In genomic region chr9:79812507-79813261, GRCh38 we compare ENCODE assay signal across 8 cellular contexts.
DNase-seq lines count a peak whose midpoint lies in the region; ATAC-seq lines count a peak whose summit lies in the region.

No MANE protein-coding gene starts in this region.

- H3K27me3 Mint-ChIP-seq in activated T-helper 17 cell treated with anti-CD3 and anti-CD28 coated beads, Interleukin-2, amount 50 U/mL, for 72 hours: peaks cover 3% of the 10 kb centered on the region

- peak overlapping the region; percentile 31 for H3K27ac Mint-ChIP-seq in activated T-helper 17 cell treated with anti-CD3 and anti-CD28 coated beads, Interleukin-2, amount 50 U/mL, for 72 hours

- peak; percentile 39 for DNase-seq in CD1c-positive myeloid dendritic cell (ENCODE audit: extremely low spot score)
- DNase-seq in head of caudate nucleus: no peak
- DNase-seq in NCI-H345 treated with DMSO at 0.1 percent for 48 hours (lab: John Stamatoyannopoulos, UW; ENCODE audit: unreplicated experiment): no peak
- DNase-seq in right cardiac atrium: no peak
- DNase-seq in substantia nigra (lab: John Stamatoyannopoulos, UW): no peak

- no peak overlapping the region for H3K4me3 ChIP-seq in right cardiac atrium (ENCODE audit: low read length)

- H3K4me3 Mint-ChIP-seq in activated T-helper 17 cell treated with anti-CD3 and anti-CD28 coated beads, Interleukin-2, amount 50 U/mL, for 72 hours: peak overlapping the region; percentile 66

- no peaks in the 10 kb centered on the region for H3K9me3 ChIP-seq in right cardiac atrium (ENCODE audit: control insufficient read depth, low read length)

- peak; percentile 74 for ATAC-seq in GM19324 (IDR thresholded peaks at IDR 0.05; ENCODE audit: low FRiP score, unreplicated experiment)
- ATAC-seq in HG03159 (IDR thresholded peaks at IDR 0.05; ENCODE audit: unreplicated experiment): peak; percentile 90
- ATAC-seq in activated T-helper 17 cell treated with anti-CD3 and anti-CD28 coated beads, Interleukin-2, amount 50 U/mL, for 72 hours (replicated peaks): peak; percentile 73
- ATAC-seq in right cardiac atrium: no peak

- 43% methylated on average over 8 of the region's 8 CpGs for WGBS in right cardiac atrium

- intact Hi-C loops in head of caudate nucleus (cut with DNase I) (no loop called here), right cardiac atrium (cut with DNase I) (no loop called here)

- peaks cover 14% of the 10 kb centered on the region for H3K4me1 Mint-ChIP-seq in activated T-helper 17 cell treated with anti-CD3 and anti-CD28 coated beads, Interleukin-2, amount 50 U/mL, for 72 hours

- H3K4me1 ChIP-seq in right cardiac atrium (ENCODE audit: control insufficient read depth, insufficient read depth, low read length): no peaks in the 10 kb centered on the region

- H3K36me3 Mint-ChIP-seq in activated T-helper 17 cell treated with anti-CD3 and anti-CD28 coated beads, Interleukin-2, amount 50 U/mL, for 72 hours (ENCODE audit: low read depth): no peaks in the 10 kb centered on the region

- H3K27me3 ChIP-seq in right cardiac atrium (ENCODE audit: control insufficient read depth, insufficient read depth): no peaks in the 10 kb centered on the region

- H3K27ac ChIP-seq in right cardiac atrium (ENCODE audit: low read length) (no peak overlapping the region), substantia nigra (ENCODE audit: low read depth, low read length, poor library complexity, severe bottlenecking) (no peak overlapping the region)

- no peaks in the 10 kb centered on the region for H3K9me3 Mint-ChIP-seq in activated T-helper 17 cell treated with anti-CD3 and anti-CD28 coated beads, Interleukin-2, amount 50 U/mL, for 72 hours

Comparison
In these comparisons a context has a peak if more than half of its experiments do, and no peak if none do; other contexts are left out.
1. ATAC-seq: peak in GM19324 (single experiment), HG03159 (single experiment) and activated T-helper 17 cell treated with anti-CD3 and anti-CD28 coated beads, Interleukin-2, amount 50 U/mL, for 72 hours (single experiment); none in right cardiac atrium (0 of 2).